In the genomic region with DNA sequence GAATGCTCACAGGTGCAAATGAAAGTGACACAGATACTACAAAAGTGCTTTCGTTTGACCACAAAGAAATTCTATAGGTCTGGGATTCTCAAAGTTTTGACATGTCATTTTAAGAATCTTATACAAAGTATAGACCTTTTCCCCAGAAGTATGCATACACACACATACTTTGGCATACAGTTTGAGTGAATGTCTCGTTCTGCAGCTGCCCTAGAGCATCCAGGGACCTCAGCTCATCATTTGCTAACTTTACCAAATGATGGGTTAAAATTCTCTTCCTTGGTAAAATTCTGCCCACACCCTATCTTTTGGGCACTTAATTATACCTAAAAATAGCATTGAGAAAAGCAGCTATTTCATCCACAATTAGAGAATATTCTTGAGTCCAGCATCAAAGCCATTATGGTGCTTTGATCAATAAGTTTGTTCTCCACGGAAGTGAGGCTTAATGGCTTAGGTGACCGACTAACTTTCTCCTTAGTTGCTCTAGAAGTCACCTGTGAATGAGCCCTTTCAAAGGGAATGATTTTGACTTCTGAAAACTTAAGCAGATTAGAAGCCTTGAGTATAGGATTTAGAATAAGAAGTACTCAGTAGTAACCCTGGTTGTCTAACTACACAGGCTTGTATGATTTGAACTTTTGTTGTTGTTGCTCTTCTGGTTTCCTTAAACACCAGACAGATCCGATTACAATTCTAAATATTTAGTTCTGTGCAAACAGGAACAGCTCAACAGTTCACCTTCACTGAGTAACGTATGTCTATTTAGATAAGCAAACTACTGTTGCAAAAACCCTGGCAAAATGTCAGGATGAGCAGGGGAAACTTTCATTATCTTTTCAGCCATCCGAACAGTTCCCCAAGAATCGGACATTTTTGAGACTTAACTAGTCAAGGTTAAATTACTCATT, we compare ENCODE assay signal across 1 cellular context.
A peak's percentile ranks its signal among the peaks of the same experiment; 100 is the strongest.
TF ChIP-seq lines count a peak whose summit lies in the region.

No MANE protein-coding gene starts in this region.

TF ChIP-seq in K562, 482 proteins besides CTCF, POLR2A, EP300 and RAD21 (continued from another document and continues in another):
- TF ChIP-seq TAL1 (IDR thresholded peaks at IDR 0.05) (peak; percentile 90), NFE2 (IDR thresholded peaks at IDR 0.05; ENCODE audit: low read depth) (peak; percentile 35; the same call in 1 of the 2 replicates), ZBTB8A (IDR thresholded peaks at IDR 0.05; ENCODE audit: partially characterized antibody) (no peak), LARP7 (IDR thresholded peaks at IDR 0.05) (no peak), KLF10 (CRISPR knock-in tag; IDR thresholded peaks at IDR 0.05) (no peak), CBX8 (IDR thresholded peaks at IDR 0.05; ENCODE audit: borderline replicate concordance, extremely low read depth, low read depth, low read length, poor library complexity, severe bottlenecking) (no peak), NCOA2 (IDR thresholded peaks at IDR 0.05; ENCODE audit: partially characterized antibody in 2 of 2) (peak in 1 of 2 experiments; percentile 61), ZNF778 (CRISPR knock-in tag; IDR thresholded peaks at IDR 0.05) (no peak), L3MBTL2 (IDR thresholded peaks at IDR 0.05) (no peak), TAF9B (IDR thresholded peaks at IDR 0.05; ENCODE audit: partially characterized antibody) (peak; percentile 17), STAT5A (IDR thresholded peaks at IDR 0.05; ENCODE audit: borderline replicate concordance, low read length) (peak; percentile 80), ZNF3 (CRISPR knock-in tag; IDR thresholded peaks at IDR 0.05) (no peak), SAP30 (IDR thresholded peaks at IDR 0.05; ENCODE audit: borderline replicate concordance, insufficient read depth, low read depth, low read length, poor library complexity, severe bottlenecking) (no peak), HINFP (tag; conservative IDR thresholded peaks at IDR 0.05; ENCODE audit: low read depth) (no peak), ARNT (IDR thresholded peaks at IDR 0.05) (peak in 1 of 2 experiments; percentile 53; a peak in 1 of 4 replicates), ZBTB9 (CRISPR knock-in tag; IDR thresholded peaks at IDR 0.05) (no peak), ZNF707 (CRISPR knock-in tag; conservative IDR thresholded peaks at IDR 0.05) (no peak), EZH2 (IDR thresholded peaks at IDR 0.05; ENCODE audit: borderline replicate concordance, low read depth, low read length) (no peak), SREBF2 (CRISPR knock-in tag; IDR thresholded peaks at IDR 0.05) (no peak), GABPB1 (CRISPR knock-in tag; IDR thresholded peaks at IDR 0.05) (no peak), ERF (CRISPR knock-in tag; IDR thresholded peaks at IDR 0.05) (no peak), AFF1 (IDR thresholded peaks at IDR 0.05; ENCODE audit: low read depth in 1 of 2, partially characterized antibody in 2 of 2) (peak in 1 of 2 experiments; percentile 53), BMI1 (IDR thresholded peaks at IDR 0.05; ENCODE audit: low read length) (no peak), MTA1 (IDR thresholded peaks at IDR 0.05; ENCODE audit: borderline replicate concordance) (no peak), CHD4 (IDR thresholded peaks at IDR 0.05; ENCODE audit: insufficient read depth, insufficient replicate concordance, low read depth, low read length, poor library complexity, severe bottlenecking) (no peak), HDAC2 (IDR thresholded peaks at IDR 0.05) (no peak; the same call in 1 of the 2 replicates), SMARCE1 (IDR thresholded peaks at IDR 0.05) (peak; percentile 92), U2AF1 (optimal IDR thresholded peaks at IDR 0.05; ENCODE audit: low read depth, low read length) (no peak), ZNF24 (IDR thresholded peaks at IDR 0.05) (no peak), SMAD4 (CRISPR knock-in tag; conservative IDR thresholded peaks at IDR 0.05) (peak; percentile 61), ZKSCAN8 (CRISPR knock-in tag; IDR thresholded peaks at IDR 0.05) (no peak), ZZZ3 (IDR thresholded peaks at IDR 0.05) (no peak), KAT2B (IDR thresholded peaks at IDR 0.05; ENCODE audit: low read depth, low read length) (no peak), ZNF274 (IDR thresholded peaks at IDR 0.05; ENCODE audit: borderline replicate concordance, low read depth, low read length) (no peak), NONO (IDR thresholded peaks at IDR 0.05; ENCODE audit: low read depth in 2 of 2, low read length in 1 of 2) (no peak), RCOR1 (IDR thresholded peaks at IDR 0.05; ENCODE audit: borderline replicate concordance in 1 of 2, low read depth in 2 of 2, low read length in 2 of 2) (peak in 1 of 2 experiments; percentile 58; a peak in 1 of 4 replicates), ETS2 (tag; IDR thresholded peaks at IDR 0.05; ENCODE audit: borderline replicate concordance, poor library complexity, severe bottlenecking) (no peak), KLF1 (tag; IDR thresholded peaks at IDR 0.05) (no peak), ARID3A (IDR thresholded peaks at IDR 0.05; ENCODE audit: borderline replicate concordance, low read depth, low read length) (0 out of 2 replicates have a peak, but pooled peaks have one; percentile 62), ZNF124 (CRISPR knock-in tag; IDR thresholded peaks at IDR 0.05) (no peak), CCAR2 (IDR thresholded peaks at IDR 0.05; ENCODE audit: low read depth, low read length) (no peak), KHSRP (IDR thresholded peaks at IDR 0.05) (no peak), NUFIP1 (IDR thresholded peaks at IDR 0.05; ENCODE audit: partially characterized antibody) (no peak), MCM2 (IDR thresholded peaks at IDR 0.05; ENCODE audit: low read depth) (no peak), ZMIZ1 (IDR thresholded peaks at IDR 0.05; ENCODE audit: low read depth in 2 of 2, low read length in 2 of 2) (peak in 1 of 2 experiments; percentile 88; a peak in 2 of 4 replicates), PML (IDR thresholded peaks at IDR 0.05; ENCODE audit: low read length) (peak; percentile 87), ETV1 (tag; conservative IDR thresholded peaks at IDR 0.05; ENCODE audit: low read depth) (peak; percentile 31)
- TF ChIP-seq, protein P1, sequence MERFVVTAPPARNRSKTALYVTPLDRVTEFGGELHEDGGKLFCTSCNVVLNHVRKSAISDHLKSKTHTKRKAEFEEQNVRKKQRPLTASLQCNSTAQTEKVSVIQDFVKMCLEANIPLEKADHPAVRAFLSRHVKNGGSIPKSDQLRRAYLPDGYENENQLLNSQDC (CRISPR knock-in tag; IDR thresholded peaks at IDR 0.05): no peak
- TF ChIP-seq, protein P2, sequence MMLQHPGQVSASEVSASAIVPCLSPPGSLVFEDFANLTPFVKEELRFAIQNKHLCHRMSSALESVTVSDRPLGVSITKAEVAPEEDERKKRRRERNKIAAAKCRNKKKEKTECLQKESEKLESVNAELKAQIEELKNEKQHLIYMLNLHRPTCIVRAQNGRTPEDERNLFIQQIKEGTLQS (IDR thresholded peaks at IDR 0.05): no peak
- TF ChIP-seq, protein P2 (CRISPR knock-in tag; conservative IDR thresholded peaks at IDR 0.05): 0 out of 2 replicates have a peak, but pooled peaks have one; percentile 18
- TF ChIP-seq, protein P3, sequence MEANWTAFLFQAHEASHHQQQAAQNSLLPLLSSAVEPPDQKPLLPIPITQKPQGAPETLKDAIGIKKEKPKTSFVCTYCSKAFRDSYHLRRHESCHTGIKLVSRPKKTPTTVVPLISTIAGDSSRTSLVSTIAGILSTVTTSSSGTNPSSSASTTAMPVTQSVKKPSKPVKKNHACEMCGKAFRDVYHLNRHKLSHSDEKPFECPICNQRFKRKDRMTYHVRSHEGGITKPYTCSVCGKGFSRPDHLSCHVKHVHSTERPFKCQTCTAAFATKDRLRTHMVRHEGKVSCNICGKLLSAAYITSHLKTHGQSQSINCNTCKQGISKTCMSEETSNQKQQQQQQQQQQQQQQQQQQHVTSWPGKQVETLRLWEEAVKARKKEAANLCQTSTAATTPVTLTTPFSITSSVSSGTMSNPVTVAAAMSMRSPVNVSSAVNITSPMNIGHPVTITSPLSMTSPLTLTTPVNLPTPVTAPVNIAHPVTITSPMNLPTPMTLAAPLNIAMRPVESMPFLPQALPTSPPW (CRISPR knock-in tag; IDR thresholded peaks at IDR 0.05): peak; percentile 55
